Comparison of ENCODE assay signal across 14 cellular contexts in genomic region chr1:114216431-114217173, GRCh38.
"Had no signal": no experiment of that assay in that cellular context is flagged by ENCODE, and none has a peak within 500 bp of the region (broad histone marks: within the 10 kb centered on the region; RNA-seq: fewer than 3 reads in every experiment).

No MANE protein-coding gene starts in this region.

- H3K4me3 ChIP-seq: ascending aorta, lower lobe of right lung, smooth muscle cell had no signal

- ATAC-seq: lower lobe of right lung; naive thymus-derived CD8-positive, alpha-beta T cell; sciatic nerve; stimulated activated naive B cell treated with anti-CD40 and anti-IgM and Interleukin-4, amounts not matched to agents 10 μg/mL and 1 μg/mL and 100 μg/mL, for 72 hours had no signal

- H3K27me3 ChIP-seq: ascending aorta had no signal

- H3K36me3 ChIP-seq: ascending aorta, lower lobe of right lung had no signal

- H3K4me1 ChIP-seq: ascending aorta, lower lobe of right lung had no signal

- DNase-seq: activated CD4-positive, CD25-positive, alpha-beta regulatory T cell treated with anti-CD3 and anti-CD28 coated beads, Interleukin-2, amount 50 U/mL, for 72 hours; activated CD8-positive, alpha-beta memory T cell treated with anti-CD3 and anti-CD28 coated beads for 24 hours; activated CD8-positive, alpha-beta memory T cell treated with anti-CD3 and anti-CD28 coated beads, Interleukin-2, amount 50 U/mL, for 48 hours; activated effector memory CD4-positive, alpha-beta T cell treated with Interleukin-2 at 50 U/mL for 16 hours; activated naive CD4-positive, alpha-beta T cell treated with anti-CD3 and anti-CD28 coated beads, Interleukin-2, amount 50 U/mL, for 16 hours; activated T-cell treated with anti-CD3 and anti-CD28 coated beads, Interleukin-2, amount 50 U/mL, for 48 hours; cortex of kidney; hypothalamus; lower lobe of right lung; naive thymus-derived CD8-positive, alpha-beta T cell; stimulated activated naive B cell treated with anti-CD40 and anti-IgM and Interleukin-4, amounts not matched to agents 10 μg/mL and 1 μg/mL and 100 μg/mL, for 72 hours had no signal

- H3K9me3 ChIP-seq: ascending aorta, lower lobe of right lung had no signal

- H3K27ac ChIP-seq: ascending aorta, lower lobe of right lung had no signal
